Comparison of ENCODE assay signal across 1 cellular context in genomic region chr3:172530101-172530561, GRCh38.
TF ChIP-seq lines count a peak whose summit lies in the region.

No MANE protein-coding gene starts in this region.

TF ChIP-seq in HepG2, 621 proteins besides CTCF, POLR2A, EP300 and RAD21:
- TF ChIP-seq ZNF451 (CRISPR knock-in tag; IDR thresholded peaks at IDR 0.05), result no peak
- 0 out of 2 replicates have a peak, but pooled peaks have one; percentile 43 for TF ChIP-seq RBAK (CRISPR knock-in tag; IDR thresholded peaks at IDR 0.05)
